9 cellular contexts compared by ENCODE assay signal in genomic region chr5:132446621-132447020, GRCh38. TPM values are rescaled to one million over a fixed set of nuclear protein-coding genes. Genes with fewer than 3 reads are reported as not detected.
DNase-seq lines count a peak whose midpoint lies in the region; ATAC-seq, FAIRE-seq and TF ChIP-seq lines count a peak whose summit lies in the region.
"Had no signal": no experiment of that assay in that cellular context is flagged by ENCODE, and none has a peak within 500 bp of the region (broad histone marks: within the 10 kb centered on the region; RNA-seq: fewer than 3 reads in every experiment).

No MANE protein-coding gene starts in this region.

- H3K27me3 ChIP-seq in liver (ENCODE audit: control insufficient read depth in 4 of 4, insufficient read depth in 4 of 4, low read length in 3 of 4) (no peaks in the 10 kb centered on the region), HepG2 (ENCODE audit: control insufficient read depth in 1 of 2, insufficient read depth in 2 of 2, low read length in 2 of 2) (no peaks in the 10 kb centered on the region), mucosa of rectum (ENCODE audit: control insufficient read depth in 2 of 2, insufficient read depth in 2 of 2, low read length in 2 of 2) (no peaks in the 10 kb centered on the region)

- POLR2A ChIA-PET in HepG2 (lab: Yijun Ruan, JAX), result interaction anchor here (0.8 to 1.0 kb wide), 2 partner anchors 10 to 50 kb away, joined by 3 to 7 read pairs; no protein-coding TSS in a partner anchor

- H2AFZ ChIP-seq in HepG2 (ENCODE audit: low read length), result no peak overlapping the region

- H3K27ac ChIP-seq in liver (ENCODE audit: low read depth in 1 of 2, low read length in 2 of 2) (peak overlapping the region; percentile 52 to 56), HepG2 (ENCODE audit: extremely low read length, insufficient read depth, low read length) (no peak overlapping the region), mucosa of rectum (ENCODE audit: low read depth in 2 of 2, low read length in 2 of 2) (peak overlapping the region; percentile 32 to 55)

- TF ChIP-seq RAD21 in liver (IDR thresholded peaks at IDR 0.05) (peak; percentile 51 to 71), HepG2 (CRISPR knock-in tag; IDR thresholded peaks at IDR 0.05) (no peak)

- no peak for TF ChIP-seq CTCF in liver (IDR thresholded peaks at IDR 0.05; ENCODE audit: low read depth, low read length, missing input control)
- no peak for TF ChIP-seq CTCF in HepG2 (CRISPR knock-in tag; IDR thresholded peaks at IDR 0.05)

- H3K36me3 ChIP-seq in liver (ENCODE audit: control insufficient read depth in 4 of 4, insufficient read depth in 3 of 4, low read depth in 1 of 4, low read length in 3 of 4) (peaks cover 0 to under 1% (median under 1%) of the 10 kb centered on the region in 4 donors), HepG2 (replicated peaks in 1 of 2; ENCODE audit: control insufficient read depth in 1 of 2, insufficient read depth in 2 of 2, low read length in 2 of 2) (no peaks in the 10 kb centered on the region), mucosa of rectum (ENCODE audit: control insufficient read depth in 2 of 2, insufficient read depth in 2 of 2, low read length in 2 of 2) (peaks cover 9 to 18% of the 10 kb centered on the region in 2 donors)

- no TSS peak for BruUV-seq in HepG2 (replicated peaks; lab: Mats Ljungman, UMichigan)

- TF ChIP-seq POLR2A in HepG2 (IDR thresholded peaks at IDR 0.05; ENCODE audit: insufficient read depth in 1 of 2, low read depth in 2 of 2, low read length in 2 of 2), result no peak

- intact Hi-C loops in HepG2 (cut with micrococcal nuclease; ENCODE audit: unreplicated experiment), result no loop called here

- no peak for FAIRE-seq in HepG2 (lab: Jason Lieb, UNC)

- no peaks in the 10 kb centered on the region for H4K20me1 ChIP-seq in HepG2 (ENCODE audit: insufficient read depth, low read length)

- H3K9me3 ChIP-seq in liver (ENCODE audit: control insufficient read depth in 4 of 4, low read length in 3 of 4), result no peaks in the 10 kb centered on the region
- H3K9me3 ChIP-seq in HepG2 (ENCODE audit: low read length), result no peaks in the 10 kb centered on the region
- no peaks in the 10 kb centered on the region for H3K9me3 ChIP-seq in mucosa of rectum (ENCODE audit: control insufficient read depth in 2 of 2, low read length in 2 of 2)

- DNase-seq in HepG2 (ENCODE audit: low spot score), result no peak
- peak; percentile 41 to 63 for DNase-seq in dermis microvascular lymphatic vessel endothelial cell (ENCODE audit: low read depth in 2 of 2)
- DNase-seq in GOT3 (lab: John Stamatoyannopoulos, UW), result no peak
- no peak for DNase-seq in retina
- DNase-seq: DMS53 had no signal

- TF ChIP-seq EP300 in HepG2 (IDR thresholded peaks at IDR 0.05; ENCODE audit: low read depth in 2 of 2, low read length in 2 of 2) (no peak), HepG2 (CRISPR knock-in tag; IDR thresholded peaks at IDR 0.05; ENCODE audit: borderline replicate concordance) (no peak)

- 37% methylated on average over 6 of the region's 6 CpGs for WGBS in liver
- WGBS in HepG2 (ENCODE audit: low lambda C conversion rate), result 66% methylated on average over 6 of the region's 6 CpGs

- in situ Hi-C loops in HepG2 (cut with HindIII; ENCODE audit: extremely low pct_ligation_motif_present, low pct_unique_long_range_greater_than_20kb), result no loop called here

- CTCF ChIA-PET in HepG2 (lab: Yijun Ruan, JAX; ENCODE audit: low intra/inter-chr PET ratio, low total read pairs), result no interaction called here

- H3K4me3 ChIP-seq in liver (ENCODE audit: low read depth in 1 of 3, low read length in 3 of 3), result no peak overlapping the region
- no peak overlapping the region for H3K4me3 ChIP-seq in HepG2 (replicated peaks in 1 of 3; ENCODE audit: insufficient read depth in 1 of 3, low read depth in 2 of 3, low read length in 3 of 3)
- H3K4me3 ChIP-seq in mucosa of rectum (ENCODE audit: low read length in 2 of 2), result no peak overlapping the region

- no peaks in the 10 kb centered on the region for H3K79me2 ChIP-seq in HepG2 (ENCODE audit: insufficient read depth, low read length)

- ATAC-seq in HepG2, result no peak
- no peak for ATAC-seq in GM21390 (IDR thresholded peaks at IDR 0.05; ENCODE audit: unreplicated experiment)
- ATAC-seq in HG02973 (IDR thresholded peaks at IDR 0.05; ENCODE audit: unreplicated experiment), result no peak

- H3K4me1 ChIP-seq in liver (ENCODE audit: control insufficient read depth in 4 of 4, insufficient read depth in 4 of 4, low read length in 3 of 4) (peaks cover 13 to 39% (median 28%) of the 10 kb centered on the region in 4 donors), HepG2 (ENCODE audit: insufficient read depth, low read length) (no peaks in the 10 kb centered on the region), mucosa of rectum (ENCODE audit: control insufficient read depth in 2 of 2, insufficient read depth in 2 of 2, low read length in 2 of 2) (peaks cover 13 to 14% of the 10 kb centered on the region in 2 donors)

- H3K4me2 ChIP-seq in HepG2 (ENCODE audit: low read depth, low read length), result no peak overlapping the region

- H3K9ac ChIP-seq in liver (ENCODE audit: low read depth in 1 of 2, low read length in 2 of 2) (no peak overlapping the region), HepG2 (ENCODE audit: insufficient read depth, low read depth, low read length) (no peak overlapping the region), mucosa of rectum (ENCODE audit: low read depth in 1 of 2, low read length in 2 of 2) (no peak overlapping the region)

TF ChIP-seq in liver, 16 proteins besides CTCF, POLR2A, EP300 and RAD21 (continues in another document):
- peak; percentile 71 for TF ChIP-seq YY1 (IDR thresholded peaks at IDR 0.05)
- peak; percentile 57 for TF ChIP-seq NR2F2 (IDR thresholded peaks at IDR 0.05)
- peak; percentile 19 for TF ChIP-seq ZBTB33 (IDR thresholded peaks at IDR 0.05)
- TF ChIP-seq HNF4G (IDR thresholded peaks at IDR 0.05), result no peak
- no peak for TF ChIP-seq TAF1 (conservative IDR thresholded peaks at IDR 0.05)

TF ChIP-seq in HepG2, 621 proteins besides CTCF, POLR2A, EP300 and RAD21 (continues in another document):
- TF ChIP-seq PRDM4 (CRISPR knock-in tag; IDR thresholded peaks at IDR 0.05; ENCODE audit: borderline replicate concordance) (no peak), MED8 (CRISPR knock-in tag; IDR thresholded peaks at IDR 0.05; ENCODE audit: insufficient replicate concordance) (no peak), LCORL (IDR thresholded peaks at IDR 0.05) (no peak), LCORL (CRISPR knock-in tag; IDR thresholded peaks at IDR 0.05) (no peak), AGO1 (IDR thresholded peaks at IDR 0.05; ENCODE audit: low read depth, low read length, poor library complexity, severe bottlenecking) (no peak), ZNF709 (CRISPR knock-in tag; IDR thresholded peaks at IDR 0.05) (no peak)

RNA-seq across cellular contexts. Expression of gene IRF1, which starts 44.0 kb away (rescaled TPM):
- total RNA-seq in liver (10 to 100 TPM in 1 of 2 donors, 1 to 10 TPM in 1; 9.5 to 42.6 TPM), HepG2 (2016; rRNA removed; fragmentation: Illumina TruSeq; extraction: Trizol) (5.8 and 8.8 TPM in 2 replicates), dermis microvascular lymphatic vessel endothelial cell (11.2 and 23.4 TPM in 2 replicates)
- polyA plus RNA-seq in liver (10 to 100 TPM; 22.1 to 27.3 TPM), HepG2 (2011; rRNA removed) (4.1 and 4.4 TPM in 2 replicates)
- total RNA-seq in HepG2 (2016; cell fraction: cytosol; rRNA removed; fragmentation: Illumina TruSeq; extraction: Trizol; ENCODE audit: low read depth), result 1.2 and 1.9 TPM in 2 replicates
- 4.4 and 10.1 TPM in 2 replicates for total RNA-seq in HepG2 (2016; cell fraction: insoluble cytoplasmic fraction; rRNA removed; fragmentation: Illumina TruSeq; extraction: Trizol)
- total RNA-seq in HepG2 (2016; cell fraction: membrane; rRNA removed; fragmentation: Illumina TruSeq; extraction: Trizol), result 2.5 and 3.3 TPM in 2 replicates
- total RNA-seq in HepG2 (2016; cell fraction: nucleus; rRNA removed; fragmentation: Illumina TruSeq; extraction: Trizol), result 14.5 and 19.2 TPM in 2 replicates
- 4.7 and 4.8 TPM in 2 replicates for polyA plus RNA-seq in HepG2 (2011; cell fraction: cytosol; rRNA removed)
- 10.1 and 10.8 TPM in 2 replicates for polyA plus RNA-seq in HepG2 (2011; cell fraction: nucleus; rRNA removed)
- 3.4 and 4.0 TPM in 2 replicates for polyA plus RNA-seq in HepG2 (2012)
- 0.75 and 0.77 TPM in 2 replicates for polyA plus RNA-seq in HepG2 (2016; cell fraction: cytosol; fragmentation: Illumina TruSeq; extraction: Trizol; ENCODE audit: low read depth)
- polyA plus RNA-seq in HepG2 (2016; cell fraction: insoluble cytoplasmic fraction; fragmentation: Illumina TruSeq; extraction: Trizol; ENCODE audit: low read depth), result 5.3 and 6.8 TPM in 2 replicates
- polyA plus RNA-seq in HepG2 (2016; cell fraction: membrane; fragmentation: Illumina TruSeq; extraction: Trizol; ENCODE audit: low read depth), result 0.80 and 1.4 TPM in 2 replicates
- polyA plus RNA-seq in HepG2 (2016; cell fraction: nucleus; fragmentation: Illumina TruSeq; extraction: Trizol; ENCODE audit: insufficient read depth, low read depth), result 8.7 and 9.9 TPM in 2 replicates
- polyA minus RNA-seq in HepG2 (2011; rRNA and poly(A)+ RNA removed; ENCODE audit: low replicate concordance), result 24.0 and 36.4 TPM in 2 replicates
- polyA minus RNA-seq in HepG2 (2011; cell fraction: cytosol; rRNA and poly(A)+ RNA removed), result 4.7 and 7.5 TPM in 2 replicates
- polyA minus RNA-seq in HepG2 (2011; cell fraction: nucleus; rRNA and poly(A)+ RNA removed), result 28.5 and 37.7 TPM in 2 replicates

Comparison
In these comparisons a context has a peak if more than half of its experiments do, and no peak if none do; other contexts are left out.
1. DNase-seq: peak in dermis microvascular lymphatic vessel endothelial cell (2 of 2); none in HepG2 (single experiment), GOT3 (single experiment) and retina (single experiment).